In genomic region chr2:129329574-129329973, GRCh38 we compare ENCODE assay signal across 20 cellular contexts.
DNase-seq lines count a peak whose midpoint lies in the region; FAIRE-seq and TF ChIP-seq lines count a peak whose summit lies in the region.
"Had no signal": no experiment of that assay in that cellular context is flagged by ENCODE, and none has a peak within 500 bp of the region (broad histone marks: within the 10 kb centered on the region; RNA-seq: fewer than 3 reads in every experiment).

No MANE protein-coding gene starts in this region.

- in situ Hi-C loops in astrocyte of the cerebellum (cut with HindIII; ENCODE audit: low sequenced_read_pairs), result no loop called here

- TF ChIP-seq POLR2A in GM12891 (IDR thresholded peaks at IDR 0.05; ENCODE audit: low read depth, low read length), result no peak

- no peak for TF ChIP-seq CTCF in astrocyte of the cerebellum (IDR thresholded peaks at IDR 0.05; ENCODE audit: low read depth, low read length, missing control alignments)

- peak; percentile 0 for DNase-seq in DMS53 (lab: John Stamatoyannopoulos, UW)
- no peak for DNase-seq in DMS53 treated with DMSO at 0.1 percent for 48 hours (lab: John Stamatoyannopoulos, UW; ENCODE audit: unreplicated experiment)
- DNase-seq in astrocyte of the cerebellum (ENCODE audit: low read depth), result peak; percentile 1
- peak; percentile 38 for DNase-seq in left kidney (ENCODE audit: low read depth, low spot score)
- DNase-seq in NCI-H2029 treated with DMSO at 0.1 percent for 48 hours (lab: John Stamatoyannopoulos, UW), result no peak
- no peak for DNase-seq in ureter (ENCODE audit: low spot score)
- no peak for DNase-seq in LoVo (ENCODE audit: low spot score)
- DNase-seq in GM12891 (ENCODE audit: insufficient read length, low spot score), result no peak
- DNase-seq: Caco-2; CD4-positive, CD25-positive, alpha-beta regulatory T cell; CD8-positive, alpha-beta T cell; DMS 273 treated with DMSO at 0.1 percent for 48 hours; DND-41; H9 had no signal

- no peak for FAIRE-seq in GM12891 (lab: Jason Lieb, UNC)
- FAIRE-seq: A204.1, D721Med, G401.6, GM18507 had no signal

- no peak overlapping the region for H3K4me3 ChIP-seq in astrocyte of the cerebellum (ENCODE audit: low read depth, low read length)
- H3K4me3 ChIP-seq: BLaER1, GM23338 had no signal

TF ChIP-seq in GM12891, 5 proteins besides CTCF, POLR2A, EP300 and RAD21:
- TF ChIP-seq POLR2AphosphoS5 (IDR thresholded peaks at IDR 0.05; ENCODE audit: low read depth, low read length), result no peak
- no peak for TF ChIP-seq POU2F2 (IDR thresholded peaks at IDR 0.05; ENCODE audit: low read depth, low read length)
TF ChIP-seq in GM12891: peak in this region for 0.

Comparison
In these comparisons a context has a peak if more than half of its experiments do, and no peak if none do; other contexts are left out.
1. DNase-seq: peak in DMS53 (single experiment), astrocyte of the cerebellum (single experiment) and left kidney (single experiment); none in DMS53 treated with DMSO at 0.1 percent for 48 hours (single experiment), NCI-H2029 treated with DMSO at 0.1 percent for 48 hours (single experiment), ureter (single experiment), LoVo (single experiment) and GM12891 (single experiment).